In genomic region chr7:42237891-42238531, GRCh38 we compare ENCODE assay signal across 8 cellular contexts. TPM values are rescaled to one million over a fixed set of nuclear protein-coding genes. Genes with fewer than 3 reads are reported as not detected.
A peak's percentile ranks its signal among the peaks of the same experiment; 100 is the strongest.
DNase-seq lines count a peak whose midpoint lies in the region; ATAC-seq and TF ChIP-seq lines count a peak whose summit lies in the region.

No MANE protein-coding gene starts in this region.

- H3K27ac ChIP-seq in right cardiac atrium (ENCODE audit: low read length) (peak overlapping the region; percentile 83), prostate gland (peak overlapping the region; percentile 87)

- CTCF ChIA-PET in HEK293T (lab: Yijun Ruan, JAX) = no interaction called here

- H3K9me3 ChIP-seq in right cardiac atrium (ENCODE audit: control insufficient read depth, low read length) (no peaks in the 10 kb centered on the region), prostate gland (no peaks in the 10 kb centered on the region)

- H3K36me3 ChIP-seq in prostate gland = no peaks in the 10 kb centered on the region

- in situ Hi-C loops in ACHN (cut with HindIII; ENCODE audit: low pct_ligation_motif_present, low pct_unique_long_range_greater_than_20kb, low sequenced_read_pairs) = no loop called here

- ATAC-seq in right cardiac atrium = peak; percentile 61 to 75

- H3K27me3 ChIP-seq in right cardiac atrium (ENCODE audit: control insufficient read depth, insufficient read depth) (no peaks in the 10 kb centered on the region), prostate gland (replicated peaks; ENCODE audit: insufficient read depth) (no peaks in the 10 kb centered on the region)

- peak; percentile 76 for DNase-seq in ACHN
- DNase-seq in HEK293T (ENCODE audit: extremely low spot score) = peak; percentile 38
- peak in 31 of 56 donors; percentile 12 to 64 (median 40) for DNase-seq in amygdala (lab: John Stamatoyannopoulos, UW)
- DNase-seq in right cardiac atrium = peak; percentile 75 to 91 (median 91)
- DNase-seq in prostate gland (ENCODE audit: low spot score) = peak; percentile 53
- no peak for DNase-seq in NCI-H526 (lab: John Stamatoyannopoulos, UW)
- no peak for DNase-seq in DMS153 (lab: John Stamatoyannopoulos, UW)
- DNase-seq in activated gamma-delta T cell (lab: John Stamatoyannopoulos, UW) = no peak

- H3K4me3 ChIP-seq in right cardiac atrium (ENCODE audit: low read length) (peak overlapping the region; percentile 79), prostate gland (peak overlapping the region; percentile 66 to 70)

- no peak for TF ChIP-seq POLR2A in prostate gland (IDR thresholded peaks at IDR 0.05)

- WGBS in right cardiac atrium = 4% methylated on average over 41 of the region's 54 CpGs
- 2% methylated on average over 54 of the region's 54 CpGs for WGBS in prostate gland

- TF ChIP-seq CTCF in prostate gland (IDR thresholded peaks at IDR 0.05) = no peak

- intact Hi-C loops in right cardiac atrium (cut with DNase I) (loop anchor here in 1 of 4 donors (5.0 kb wide), 1 partner anchor 256 kb away; no protein-coding TSS in a partner anchor), prostate gland (cut with DNase I) (loop anchor here (5.0 to 10.0 kb wide), 5 partner anchors 66 to 457 kb away; no protein-coding TSS in a partner anchor)

- POLR2A ChIA-PET in HEK293T (lab: Yijun Ruan, JAX) = interaction anchor here (0.7 to 1.0 kb wide), 4 partner anchors 25 to 607 kb away, joined by 3 read pairs; no protein-coding TSS in a partner anchor

- H3K4me1 ChIP-seq in right cardiac atrium (ENCODE audit: control insufficient read depth, insufficient read depth, low read length) (no peaks in the 10 kb centered on the region), prostate gland (replicated peaks) (peaks cover 2% of the 10 kb centered on the region)

TF ChIP-seq in HEK293T, 16 proteins besides CTCF, POLR2A, EP300 and RAD21:
- TF ChIP-seq NFRKB (IDR thresholded peaks at IDR 0.05) (no peak), BHLHE40 (IDR thresholded peaks at IDR 0.05; ENCODE audit: borderline replicate concordance) (no peak), ZNF384 (IDR thresholded peaks at IDR 0.05) (no peak), ELF4 (IDR thresholded peaks at IDR 0.05) (no peak), SP1 (IDR thresholded peaks at IDR 0.05) (no peak), FOXM1 (IDR thresholded peaks at IDR 0.05; ENCODE audit: borderline replicate concordance) (no peak), LEF1 (IDR thresholded peaks at IDR 0.05; ENCODE audit: borderline replicate concordance) (no peak), HDGF (IDR thresholded peaks at IDR 0.05; ENCODE audit: borderline replicate concordance) (no peak), L3MBTL2 (conservative IDR thresholded peaks at IDR 0.05) (no peak), ARNT (IDR thresholded peaks at IDR 0.05) (no peak), CTBP1 (IDR thresholded peaks at IDR 0.05; ENCODE audit: borderline replicate concordance) (no peak)
- TF ChIP-seq, protein P1, sequence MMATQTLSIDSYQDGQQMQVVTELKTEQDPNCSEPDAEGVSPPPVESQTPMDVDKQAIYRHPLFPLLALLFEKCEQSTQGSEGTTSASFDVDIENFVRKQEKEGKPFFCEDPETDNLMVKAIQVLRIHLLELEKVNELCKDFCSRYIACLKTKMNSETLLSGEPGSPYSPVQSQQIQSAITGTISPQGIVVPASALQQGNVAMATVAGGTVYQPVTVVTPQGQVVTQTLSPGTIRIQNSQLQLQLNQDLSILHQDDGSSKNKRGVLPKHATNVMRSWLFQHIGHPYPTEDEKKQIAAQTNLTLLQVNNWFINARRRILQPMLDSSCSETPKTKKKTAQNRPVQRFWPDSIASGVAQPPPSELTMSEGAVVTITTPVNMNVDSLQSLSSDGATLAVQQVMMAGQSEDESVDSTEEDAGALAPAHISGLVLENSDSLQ (IDR thresholded peaks at IDR 0.05) = no peak

RNA-seq across cellular contexts. Expression of gene GLI3, which starts 1.0 kb away (rescaled TPM):
- 1 to 10 TPM; 2.4 to 3.5 (median 2.8) TPM for total RNA-seq in right cardiac atrium
- polyA plus RNA-seq in right cardiac atrium = 0.50 TPM
- 10 to 100 TPM in 1 of 2 donors, 1 to 10 TPM in 1; 9.2 to 14.7 TPM for total RNA-seq in prostate gland

Comparison
In these comparisons a context has a peak if more than half of its experiments do, and no peak if none do; other contexts are left out.
1. DNase-seq: peak in ACHN (single experiment), HEK293T (single experiment), amygdala (31 of 56), right cardiac atrium (3 of 3) and prostate gland (single experiment); none in NCI-H526 (0 of 2), DMS153 (single experiment) and activated gamma-delta T cell (single experiment).